13 cellular contexts compared by ENCODE assay signal in the genomic region with DNA sequence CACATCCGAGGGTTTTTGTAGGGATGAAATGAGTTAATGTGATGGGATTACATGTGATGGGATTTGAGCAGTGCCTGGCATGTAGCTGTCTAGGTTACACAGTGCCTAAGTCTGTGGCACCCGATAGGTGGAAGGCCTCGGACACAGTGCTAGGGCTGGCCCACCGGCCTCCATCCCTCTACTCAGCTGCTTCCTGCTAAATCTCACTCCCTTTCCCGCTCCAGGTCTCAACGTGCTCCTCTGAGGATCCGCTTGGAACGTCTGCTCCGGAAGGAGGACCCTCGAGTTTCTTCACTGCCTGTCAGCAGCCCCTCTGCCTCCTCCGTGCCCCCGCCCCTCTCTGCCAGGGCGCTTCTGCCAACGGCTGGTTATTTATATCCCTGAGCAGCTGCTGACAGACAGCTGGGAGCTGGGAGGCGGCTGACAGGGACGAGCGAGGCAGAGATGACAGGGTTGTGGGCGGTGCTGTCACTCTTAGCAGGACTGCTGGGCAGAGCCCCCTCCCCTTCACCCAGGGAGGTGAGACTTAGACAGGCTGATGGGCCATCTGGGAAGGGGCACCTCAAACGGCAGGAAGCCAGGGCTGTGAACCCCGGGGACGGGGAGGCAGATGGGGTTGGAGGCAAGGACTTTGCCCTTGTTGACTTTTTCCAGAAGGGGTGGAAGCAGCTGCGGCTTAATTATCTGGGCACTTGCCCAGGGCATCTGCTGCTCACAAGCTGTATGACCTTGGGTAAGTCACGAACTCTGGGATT. TPM values are rescaled to one million over a fixed set of nuclear protein-coding genes. Genes with fewer than 3 reads are reported as not detected.
DNase-seq lines count a peak whose midpoint lies in the region; ATAC-seq, FAIRE-seq and TF ChIP-seq lines count a peak whose summit lies in the region.
"Had no signal": no experiment of that assay in that cellular context is flagged by ENCODE, and none has a peak within 500 bp of the region (broad histone marks: within the 10 kb centered on the region; RNA-seq: fewer than 3 reads in every experiment).

No MANE protein-coding gene starts in this region.

- intact Hi-C loops in naive thymus-derived CD4-positive, alpha-beta T cell (cut with micrococcal nuclease), result no loop called here

- TF ChIP-seq RAD21 in H1 (IDR thresholded peaks at IDR 0.05 in 1 of 2, conservative IDR thresholded peaks at IDR 0.05 in 1 of 2; ENCODE audit: low read depth in 2 of 2, low read length in 2 of 2), result no peak

- no peak overlapping the region for H3K56ac ChIP-seq in H1 (replicated peaks; ENCODE audit: insufficient read length, low read depth, low read length)

- FAIRE-seq in H1 (lab: Jason Lieb, UNC), result no peak

- CTCF ChIA-PET in H1 (lab: Charles Lee; ENCODE audit: partially characterized antibody), result interaction anchor here (0.5 to 8.4 kb wide), 9 partner anchors 9 to 216 kb away, joined by 3 to 35 read pairs (median 3); no protein-coding TSS in a partner anchor
- CTCF ChIA-PET in naive thymus-derived CD4-positive, alpha-beta T cell (lab: Charles Lee), result interaction anchor here (0.6 kb wide), 1 partner anchor 57 kb away, joined by 3 read pairs; no protein-coding TSS in a partner anchor

- H3K4me1 ChIP-seq in DND-41 (ENCODE audit: insufficient read depth, low read length), result no peaks in the 10 kb centered on the region
- peaks cover 28 to 41% (median 30%) of the 10 kb centered on the region in 4 experiments for H3K4me1 ChIP-seq in H1 (replicated peaks in 1 of 4; ENCODE audit: control insufficient read depth in 3 of 4, insufficient read depth in 4 of 4, low read length in 3 of 4)
- H3K4me1 ChIP-seq in neural progenitor cell, result peaks cover 48% of the 10 kb centered on the region
- peaks cover 0 to 5% of the 10 kb centered on the region in 2 donors for H3K4me1 ChIP-seq in naive thymus-derived CD4-positive, alpha-beta T cell (ENCODE audit: control insufficient read depth in 2 of 2, insufficient read depth in 2 of 2, low read length in 2 of 2)

- no peak for TF ChIP-seq POLR2A in H1 (IDR thresholded peaks at IDR 0.05; ENCODE audit: control extremely low read depth in 1 of 2, low read depth in 2 of 2, low read length in 2 of 2)

- peaks cover 2% of the 10 kb centered on the region; the same call in 1 of the 2 replicates for H3K23me2 ChIP-seq in H1 (ENCODE audit: low read depth, low read length)

- no peak overlapping the region for H3K4ac ChIP-seq in H1 (replicated peaks; ENCODE audit: insufficient read length, low read depth, low read length)

- H2BK5ac ChIP-seq in H1 (ENCODE audit: low read depth, low read length), result no peak overlapping the region

- H3K9me3 ChIP-seq in DND-41 (ENCODE audit: insufficient read depth, low read length, severe bottlenecking) (no peaks in the 10 kb centered on the region), H1 (ENCODE audit: insufficient read depth in 2 of 2, low read depth in 1 of 2, low read length in 1 of 2) (no peaks in the 10 kb centered on the region), neural progenitor cell (ENCODE audit: low read depth) (no peaks in the 10 kb centered on the region)
- no peaks in the 10 kb centered on the region for H3K9me3 ChIP-seq in naive thymus-derived CD4-positive, alpha-beta T cell (ENCODE audit: control insufficient read depth in 2 of 3, low read length in 3 of 3)

- no peak overlapping the region for H4K8ac ChIP-seq in H1 (ENCODE audit: extremely low read depth, insufficient read depth, low read length)

- no peak overlapping the region for H3K18ac ChIP-seq in H1 (ENCODE audit: extremely low read depth, low read length)

- no peak overlapping the region for H2BK20ac ChIP-seq in H1 (ENCODE audit: low read length)

- WGBS in H1 (ENCODE audit: extremely low coverage in 1 of 2, insufficient coverage in 1 of 2, insufficient read length in 1 of 2, insufficient replicate concordance in 2 of 2, low coverage in 1 of 2, low lambda C conversion rate in 2 of 2, missing lambda C conversion rate in 1 of 2), 2 experiments, result 52% methylated on average over 22 of the region's 23 CpGs; no CpG with 5 or more reads in 1 of the 2 experiments

- no peak overlapping the region for H2BK15ac ChIP-seq in H1 (ENCODE audit: low read length)

- no peak overlapping the region for H3K27ac Mint-ChIP-seq in neural progenitor cell
- no peak overlapping the region for H3K27ac Mint-ChIP-seq in activated T-cell treated with anti-CD3 and anti-CD28 coated beads, Interleukin-2, amount 50 U/mL, for 24 hours
- H3K27ac Mint-ChIP-seq in naive thymus-derived CD4-positive, alpha-beta T cell, result no peak overlapping the region
- H3K27ac Mint-ChIP-seq: T-helper 1 cell treated with Interleukin-12 subunit alpha and Interleukin-12 subunit beta and Interleukin-4 antibody, amounts not matched to agents 30 μg/mL and 1 μg/mL, for 36 hours had no signal

- no peak for TF ChIP-seq CTCF in DND-41 (IDR thresholded peaks at IDR 0.05; ENCODE audit: borderline replicate concordance, extremely low read depth, low read length, poor library complexity, severe bottlenecking)
- no peak for TF ChIP-seq CTCF in H1 (IDR thresholded peaks at IDR 0.05; ENCODE audit: control extremely low read depth in 1 of 3, insufficient read depth in 1 of 3, low read depth in 1 of 3, low read length in 3 of 3)
- no peak for TF ChIP-seq CTCF in neural progenitor cell (IDR thresholded peaks at IDR 0.05)

- H3K23ac ChIP-seq in H1 (ENCODE audit: insufficient read length), result no peak overlapping the region

- DNase-seq in DND-41 (peak; percentile 13), NCI-H345 (lab: John Stamatoyannopoulos, UW) (peak; percentile 71), H1 (ENCODE audit: low read depth in 1 of 2, low spot score in 2 of 2) (no peak), neural progenitor cell (ENCODE audit: low spot score) (peak; percentile 26)
- DNase-seq in activated T-cell treated with anti-CD3 and anti-CD28 coated beads, Interleukin-2, amount 50 U/mL, for 24 hours, result no peak
- no peak for DNase-seq in naive thymus-derived CD4-positive, alpha-beta T cell
- DNase-seq in stimulated activated CD8-positive, alpha-beta memory T cell treated with anti-CD3 and anti-CD28 coated beads, Interleukin-4, amount 100 ng/mL, for 48 hours, result no peak
- DNase-seq: activated T-cell treated with anti-CD3 and anti-CD28 coated beads for 4 hours, GOT3, NCI-H2107 had no signal

- H2AFZ ChIP-seq in DND-41 (ENCODE audit: low read depth, low read length), result no peak overlapping the region
- H2AFZ ChIP-seq in H1 (ENCODE audit: low read length), result no peak overlapping the region
- no peak overlapping the region for H2AFZ ChIP-seq in neural progenitor cell (replicated peaks)

- no peaks in the 10 kb centered on the region for H3K36me3 ChIP-seq in DND-41 (ENCODE audit: insufficient read depth, low read length)
- no peaks in the 10 kb centered on the region for H3K36me3 ChIP-seq in H1 (ENCODE audit: control insufficient read depth in 2 of 4, insufficient read depth in 4 of 4, low read length in 3 of 4)
- H3K36me3 ChIP-seq in neural progenitor cell, result no peaks in the 10 kb centered on the region
- H3K36me3 ChIP-seq in naive thymus-derived CD4-positive, alpha-beta T cell (ENCODE audit: control insufficient read depth in 2 of 3, insufficient read depth in 3 of 3, low read length in 3 of 3), result no peaks in the 10 kb centered on the region

- H2BK120ac ChIP-seq in H1 (replicated peaks; ENCODE audit: low read depth, low read length), result no peak overlapping the region

- peak overlapping the region; percentile 38 for H3K4me3 Mint-ChIP-seq in neural progenitor cell
- no peak overlapping the region for H3K4me3 Mint-ChIP-seq in activated T-cell treated with anti-CD3 and anti-CD28 coated beads, Interleukin-2, amount 50 U/mL, for 24 hours
- peak overlapping the region in 1 of 10 donors; percentile 12 for H3K4me3 Mint-ChIP-seq in naive thymus-derived CD4-positive, alpha-beta T cell
- H3K4me3 Mint-ChIP-seq: stimulated activated memory B cell treated with anti-CD40 and anti-IgM and Interleukin-4, amounts not matched to agents 10 μg/mL and 1 μg/mL and 100 μg/mL, for 72 hours; T-helper 1 cell treated with Interleukin-12 subunit alpha and Interleukin-12 subunit beta and Interleukin-4 antibody, amounts not matched to agents 30 μg/mL and 1 μg/mL, for 36 hours had no signal

- no peak for TF ChIP-seq EP300 in H1 (IDR thresholded peaks at IDR 0.05; ENCODE audit: borderline replicate concordance in 1 of 2, low read depth in 2 of 2, low read length in 2 of 2)

- H4K5ac ChIP-seq in H1 (ENCODE audit: insufficient read length, low read depth, low read length), result no peak overlapping the region

- POLR2A ChIA-PET in H1 (lab: Charles Lee; ENCODE audit: partially characterized antibody), result interaction anchor here (1.3 kb wide), 1 partner anchor 18 kb away, joined by 3 read pairs; no protein-coding TSS in a partner anchor
- POLR2A ChIA-PET in naive thymus-derived CD4-positive, alpha-beta T cell (lab: Charles Lee), result interaction anchor here (0.6 kb wide), 1 partner anchor 1021 kb away, joined by 3 read pairs; no protein-coding TSS in a partner anchor

- H3K4me2 ChIP-seq in DND-41 (ENCODE audit: insufficient read depth, low read length) (no peak overlapping the region), H1 (ENCODE audit: insufficient read depth in 1 of 2, low read depth in 2 of 2, low read length in 2 of 2) (peak overlapping the region in 1 of 2 experiments; percentile 46; a peak in 1 of 4 replicates), neural progenitor cell (no peak overlapping the region)

- peaks cover under 1% of the 10 kb centered on the region; the same call in 1 of the 2 replicates for H4K20me1 ChIP-seq in DND-41 (ENCODE audit: insufficient read depth, low read length)
- H4K20me1 ChIP-seq in H1 (replicated peaks in 1 of 2; ENCODE audit: control insufficient read depth in 1 of 2, insufficient read depth in 2 of 2, low read length in 2 of 2), result peaks cover 12 to 32% of the 10 kb centered on the region in 2 experiments
- peaks cover 21% of the 10 kb centered on the region for H4K20me1 ChIP-seq in neural progenitor cell (ENCODE audit: low read depth)

- no peak overlapping the region for H4K91ac ChIP-seq in H1 (replicated peaks; ENCODE audit: insufficient read length, low read length)

- H3K27ac ChIP-seq in DND-41 (ENCODE audit: low read length) (no peak overlapping the region), H1 (ENCODE audit: low read depth, low read length) (no peak overlapping the region), neural progenitor cell (no peak overlapping the region)
- H3K27ac ChIP-seq in naive thymus-derived CD4-positive, alpha-beta T cell (ENCODE audit: low read depth, low read length), result no peak overlapping the region

- H3K4me3 ChIP-seq in DND-41 (ENCODE audit: low read depth in 1 of 2, low read length in 2 of 2) (no peak overlapping the region), H1 (ENCODE audit: extremely low read depth in 1 of 4, insufficient read depth in 2 of 4, low read depth in 3 of 4, low read length in 4 of 4) (no peak overlapping the region), neural progenitor cell (no peak overlapping the region)
- H3K4me3 ChIP-seq in naive thymus-derived CD4-positive, alpha-beta T cell (ENCODE audit: low read length), result no peak overlapping the region

- H2AK5ac ChIP-seq in H1 (ENCODE audit: low read depth, low read length), result no peak overlapping the region

- H3K79me2 ChIP-seq in DND-41 (ENCODE audit: insufficient read depth, low read length) (no peaks in the 10 kb centered on the region), H1 (ENCODE audit: control insufficient read depth in 1 of 2, insufficient read depth in 2 of 2, low read length in 2 of 2) (no peaks in the 10 kb centered on the region), neural progenitor cell (ENCODE audit: low read depth) (no peaks in the 10 kb centered on the region)

- H3K14ac ChIP-seq in H1 (ENCODE audit: insufficient read length), result no peak overlapping the region

- H3K36me3 Mint-ChIP-seq in neural progenitor cell, result no peaks in the 10 kb centered on the region
- H3K36me3 Mint-ChIP-seq in activated T-cell treated with anti-CD3 and anti-CD28 coated beads, Interleukin-2, amount 50 U/mL, for 24 hours (ENCODE audit: low read depth), result no peaks in the 10 kb centered on the region
- no peaks in the 10 kb centered on the region for H3K36me3 Mint-ChIP-seq in naive thymus-derived CD4-positive, alpha-beta T cell
- H3K36me3 Mint-ChIP-seq: stimulated activated memory B cell treated with anti-CD40 and anti-IgM and Interleukin-4, amounts not matched to agents 10 μg/mL and 1 μg/mL and 100 μg/mL, for 72 hours had no signal

- H2BK12ac ChIP-seq in H1 (ENCODE audit: low read depth, low read length), result no peak overlapping the region; the same call in 1 of the 2 replicates

- ATAC-seq in DND-41 (ENCODE audit: insufficient read depth, low read depth) (0 out of 3 replicates have a peak, but pooled peaks have one; percentile 44), GM19463 (IDR thresholded peaks at IDR 0.05; ENCODE audit: unreplicated experiment) (no peak)
- no peak for ATAC-seq in naive thymus-derived CD4-positive, alpha-beta T cell
- ATAC-seq: stimulated activated memory B cell treated with anti-CD40 and anti-IgM and Interleukin-4, amounts not matched to agents 10 μg/mL and 1 μg/mL and 100 μg/mL, for 72 hours had no signal

- H3K27me3 ChIP-seq in DND-41 (ENCODE audit: insufficient read depth, low read length, poor library complexity) (peaks cover 53% of the 10 kb centered on the region), H1 (replicated peaks in 1 of 4; ENCODE audit: control insufficient read depth in 3 of 4, extremely low read depth in 1 of 4, insufficient read depth in 3 of 4, low read length in 3 of 4) (peaks cover 39 to 72% (median 66%) of the 10 kb centered on the region in 4 experiments), neural progenitor cell (peaks cover 79% of the 10 kb centered on the region)
- no peaks in the 10 kb centered on the region for H3K27me3 ChIP-seq in naive thymus-derived CD4-positive, alpha-beta T cell (ENCODE audit: control insufficient read depth in 2 of 2, insufficient read depth in 2 of 2, low read length in 2 of 2)

- H3K4me1 Mint-ChIP-seq in neural progenitor cell, result peaks cover 83% of the 10 kb centered on the region
- H3K4me1 Mint-ChIP-seq in activated T-cell treated with anti-CD3 and anti-CD28 coated beads, Interleukin-2, amount 50 U/mL, for 24 hours (ENCODE audit: low read depth), result peaks cover 8% of the 10 kb centered on the region
- peaks cover 5 to 32% (median 16%) of the 10 kb centered on the region in 7 donors for H3K4me1 Mint-ChIP-seq in naive thymus-derived CD4-positive, alpha-beta T cell

- H3K9me3 Mint-ChIP-seq in neural progenitor cell, result no peaks in the 10 kb centered on the region
- H3K9me3 Mint-ChIP-seq in activated T-cell treated with anti-CD3 and anti-CD28 coated beads, Interleukin-2, amount 50 U/mL, for 24 hours, result no peaks in the 10 kb centered on the region
- no peaks in the 10 kb centered on the region for H3K9me3 Mint-ChIP-seq in naive thymus-derived CD4-positive, alpha-beta T cell
- H3K9me3 Mint-ChIP-seq: stimulated activated memory B cell treated with anti-CD40 and anti-IgM and Interleukin-4, amounts not matched to agents 10 μg/mL and 1 μg/mL and 100 μg/mL, for 72 hours; T-helper 1 cell treated with Interleukin-12 subunit alpha and Interleukin-12 subunit beta and Interleukin-4 antibody, amounts not matched to agents 30 μg/mL and 1 μg/mL, for 36 hours had no signal

- H3K9ac ChIP-seq in DND-41 (ENCODE audit: low read depth, low read length) (no peak overlapping the region), H1 (replicated peaks in 1 of 4; ENCODE audit: extremely low read depth in 1 of 4, low read depth in 3 of 4, low read length in 3 of 4) (no peak overlapping the region), neural progenitor cell (no peak overlapping the region)

- no peaks in the 10 kb centered on the region for H3K79me1 ChIP-seq in H1 (ENCODE audit: low read depth, low read length)

- peaks cover 18% of the 10 kb centered on the region for H3K27me3 Mint-ChIP-seq in neural progenitor cell (ENCODE audit: insufficient read depth, low read depth)
- peaks cover 36% of the 10 kb centered on the region for H3K27me3 Mint-ChIP-seq in activated T-cell treated with anti-CD3 and anti-CD28 coated beads, Interleukin-2, amount 50 U/mL, for 24 hours
- H3K27me3 Mint-ChIP-seq in naive thymus-derived CD4-positive, alpha-beta T cell, result peaks cover 19 to 38% (median 28%) of the 10 kb centered on the region in 5 donors

- H3F3A ChIP-seq in neural progenitor cell (ENCODE audit: low read depth), result peaks cover 45% of the 10 kb centered on the region

RNA-seq across cellular contexts. Expression of gene LRRN2, which starts 26.6 kb away (rescaled TPM):
- 2.3 and 2.5 TPM in 2 replicates for total RNA-seq in H1 (2021; fragmentation: NEBNext Ultra II Directional; extraction: Animal tissue kit (Norgen Biotek cat#: 25700))
- polyA plus RNA-seq in H1 (2011; rRNA removed), result 1.8 and 2.0 TPM in 2 replicates
- 1.0 TPM for polyA plus RNA-seq in H1 (2011; cell fraction: cytosol; rRNA removed)
- 1.6 TPM for polyA plus RNA-seq in H1 (2011; cell fraction: nucleus; rRNA removed)
- polyA plus RNA-seq in H1 (2012, experiment 1 of 2), result 1.5 to 2.1 TPM (median 1.8 TPM) in 4 replicates
- 2.1 TPM for polyA plus RNA-seq in H1 (2012, experiment 2 of 2)
- 3.5 TPM for polyA plus RNA-seq in H1 (2013, experiment 1 of 2)
- polyA plus RNA-seq in H1 (2013, experiment 2 of 2), result 3.7 TPM
- polyA minus RNA-seq in H1 (2011; rRNA and poly(A)+ RNA removed), result 0.69 and 1.0 TPM in 2 replicates
- polyA minus RNA-seq in H1 (2011; cell fraction: cytosol; rRNA and poly(A)+ RNA removed), result 0.66 TPM
- polyA minus RNA-seq in H1 (2011; cell fraction: nucleus; rRNA and poly(A)+ RNA removed), result 0.50 TPM
- 1.9 and 7.2 TPM in 2 replicates for total RNA-seq in neural progenitor cell (ENCODE audit: low replicate concordance)
- total RNA-seq in naive thymus-derived CD4-positive, alpha-beta T cell, result not detected
- polyA plus RNA-seq in naive thymus-derived CD4-positive, alpha-beta T cell, result 1 to 10 TPM in 1 of 2 donors, not detected in 1; 1.3 TPM

Comparison
In these comparisons a context has a peak if more than half of its experiments do, and no peak if none do; other contexts are left out.
1. DNase-seq: peak in DND-41 (single experiment), NCI-H345 (single experiment) and neural progenitor cell (single experiment); none in H1 (0 of 2), activated T-cell treated with anti-CD3 and anti-CD28 coated beads, Interleukin-2, amount 50 U/mL, for 24 hours (single experiment), naive thymus-derived CD4-positive, alpha-beta T cell (0 of 9) and stimulated activated CD8-positive, alpha-beta memory T cell treated with anti-CD3 and anti-CD28 coated beads, Interleukin-4, amount 100 ng/mL, for 48 hours (single experiment).